12 cellular contexts compared by ENCODE assay signal in the genomic region with DNA sequence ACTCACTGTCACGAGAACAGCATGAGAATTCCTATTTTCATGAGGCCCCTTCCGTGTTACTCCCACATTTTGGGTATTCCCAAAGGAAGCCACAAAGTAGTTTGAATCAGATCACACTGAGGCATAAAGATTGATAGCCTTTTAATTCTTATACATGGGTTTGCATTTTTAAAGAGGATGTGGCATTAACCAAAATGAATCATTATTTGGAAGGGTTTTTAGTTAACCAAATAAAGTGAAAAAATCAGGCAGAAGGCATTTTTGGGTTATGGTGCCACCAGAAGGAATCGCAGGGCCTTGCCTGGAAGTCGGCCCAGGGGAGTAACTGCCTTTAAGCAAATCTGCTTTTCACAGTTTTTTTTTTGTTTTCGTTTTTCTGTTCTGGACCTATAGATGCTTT. TPM values are rescaled to one million over a fixed set of nuclear protein-coding genes. Genes with fewer than 3 reads are reported as not detected.
A peak's percentile ranks its signal among the peaks of the same experiment; 100 is the strongest.
DNase-seq lines count a peak whose midpoint lies in the region; ATAC-seq and TF ChIP-seq lines count a peak whose summit lies in the region.
"Had no signal": no experiment of that assay in that cellular context is flagged by ENCODE, and none has a peak within 500 bp of the region (broad histone marks: within the 10 kb centered on the region; RNA-seq: fewer than 3 reads in every experiment).

No MANE protein-coding gene starts in this region.

- peaks cover 8% of the 10 kb centered on the region for H3K36me3 Mint-ChIP-seq in MCF 10A (ENCODE audit: insufficient read depth, unreplicated experiment)

- TF ChIP-seq CTCF in MCF 10A (IDR thresholded peaks at IDR 0.05; ENCODE audit: unreplicated experiment) = no peak
- no peak for TF ChIP-seq CTCF in breast epithelium (IDR thresholded peaks at IDR 0.05)
- TF ChIP-seq CTCF in foreskin keratinocyte (conservative IDR thresholded peaks at IDR 0.05) = peak; percentile 44

- CTCF ChIA-PET in MCF 10A (lab: Yijun Ruan, JAX) = no interaction called here

- BruUV-seq in MCF 10A (replicated peaks; lab: Mats Ljungman, UMichigan) = no TSS peak

- H3K27me3 ChIP-seq in breast epithelium = no peaks in the 10 kb centered on the region
- no peaks in the 10 kb centered on the region for H3K27me3 ChIP-seq in foreskin keratinocyte
- H3K27me3 ChIP-seq: upper lobe of right lung had no signal

- H3K36me3 ChIP-seq in breast epithelium = no peaks in the 10 kb centered on the region

- no peak for TF ChIP-seq POLR2A in breast epithelium (IDR thresholded peaks at IDR 0.05)

- in situ Hi-C loops in SK-MEL-5 (cut with HindIII; ENCODE audit: low pct_unique_long_range_greater_than_20kb, low sequenced_read_pairs) = no loop called here

- no peak for ATAC-seq in foreskin keratinocyte
- ATAC-seq in HG03159 (IDR thresholded peaks at IDR 0.05; ENCODE audit: unreplicated experiment) = no peak
- ATAC-seq: upper lobe of right lung had no signal

- POLR2A ChIA-PET in MCF 10A (lab: Yijun Ruan, JAX) = no interaction called here

- H3K9me3 Mint-ChIP-seq in MCF 10A (ENCODE audit: unreplicated experiment) = no peaks in the 10 kb centered on the region

- peak overlapping the region; percentile 55 for H3K27ac Mint-ChIP-seq in MCF 10A (ENCODE audit: low read depth, unreplicated experiment)

- intact Hi-C loops in MCF 10A (cut with micrococcal nuclease) = no loop called here
- intact Hi-C loops in breast epithelium (cut with DNase I; ENCODE audit: low total_unique reads) = no loop called here

- H3K4me3 ChIP-seq in breast epithelium = no peak overlapping the region
- H3K4me3 ChIP-seq: lung, upper lobe of right lung had no signal

- H3K4me1 ChIP-seq in breast epithelium (peaks cover 0 to 4% of the 10 kb centered on the region in 2 donors), foreskin keratinocyte (peaks cover 36% of the 10 kb centered on the region)

- no peak for DNase-seq in MCF 10A (ENCODE audit: unreplicated experiment)
- DNase-seq in breast epithelium (ENCODE audit: low spot score in 2 of 2) = no peak
- peak; percentile 47 for DNase-seq in SK-MEL-5 (ENCODE audit: low read depth, low spot score)
- peak; percentile 22 to 37 for DNase-seq in foreskin keratinocyte
- peak; percentile 64 for DNase-seq in stromal cell of bone marrow (ENCODE audit: low read depth)
- DNase-seq in NCI-H1105 (lab: John Stamatoyannopoulos, UW) = no peak
- no peak for DNase-seq in NCI-H1105 treated with DMSO at 0.1 percent for 48 hours (lab: John Stamatoyannopoulos, UW)
- DNase-seq: 8988T; activated effector memory CD4-positive, alpha-beta T cell treated with anti-CD3 and anti-CD28 coated beads, Interleukin-2, amount 50 U/mL, for 16 hours; upper lobe of right lung had no signal

- H3K27me3 Mint-ChIP-seq in MCF 10A (ENCODE audit: insufficient read depth, unreplicated experiment) = no peaks in the 10 kb centered on the region

- H3K4me3 Mint-ChIP-seq in MCF 10A (ENCODE audit: unreplicated experiment) = no peak overlapping the region

- peak overlapping the region in 1 of 2 donors; percentile 19 for H3K27ac ChIP-seq in breast epithelium
- peak overlapping the region; percentile 21 for H3K27ac ChIP-seq in foreskin keratinocyte
- H3K27ac ChIP-seq: upper lobe of right lung had no signal

- H3K9me3 ChIP-seq in breast epithelium = no peaks in the 10 kb centered on the region
- H3K9me3 ChIP-seq: upper lobe of right lung had no signal

- H3K4me1 Mint-ChIP-seq in MCF 10A (ENCODE audit: insufficient read depth, unreplicated experiment) = peaks cover 28% of the 10 kb centered on the region

RNA-seq across cellular contexts. Expression of gene HSD17B12, which starts 55.4 kb away (rescaled TPM):
- total RNA-seq in MCF 10A (2022) (110 and 117 TPM in 2 replicates), breast epithelium (10 to 100 TPM; 36.1 to 48.9 (median 47.2) TPM), foreskin keratinocyte (94.6 and 108 TPM in 2 replicates)
- 107 and 132 TPM in 2 replicates for total RNA-seq in SK-MEL-5 (2014; rRNA removed; shearing (Covaris generic))
- polyA plus RNA-seq in SK-MEL-5 (2015; cell fraction: cytosol; rRNA removed) = 92.8 and 115 TPM in 2 replicates
- 34.5 and 41.2 TPM in 2 replicates for polyA plus RNA-seq in SK-MEL-5 (2015; cell fraction: nucleus; rRNA removed)
- 37.2 and 60.4 TPM in 2 replicates for polyA plus RNA-seq in foreskin keratinocyte

Comparison
In these comparisons a context has a peak if more than half of its experiments do, and no peak if none do; other contexts are left out.
1. DNase-seq: peak in SK-MEL-5 (single experiment), foreskin keratinocyte (2 of 2) and stromal cell of bone marrow (single experiment); none in MCF 10A (single experiment), breast epithelium (0 of 2), NCI-H1105 (single experiment) and NCI-H1105 treated with DMSO at 0.1 percent for 48 hours (single experiment).